ENCODE assay signal across 33 cellular contexts in genomic region chr13:109815651-109816050, GRCh38.
"Had no signal": no experiment of that assay in that cellular context is flagged by ENCODE, and none has a peak within 500 bp of the region (broad histone marks: within the 10 kb centered on the region; RNA-seq: fewer than 3 reads in every experiment).

No MANE protein-coding gene starts in this region.

- H3K4me2 ChIP-seq: SK-N-SH had no signal

- H3K36me3 ChIP-seq: brain microvascular endothelial cell, Peyer's patch, SJSA1 had no signal

- H3K4me3 ChIP-seq: Peyer's patch, SJSA1 had no signal

- H3K27me3 ChIP-seq: brain microvascular endothelial cell, Peyer's patch had no signal

- H3K27ac Mint-ChIP-seq: activated B cell treated with CpG ODN at 0.5 μM for 24 hours; activated CD4-positive, alpha-beta memory T cell treated with anti-CD3 and anti-CD28 coated beads, Interleukin-2, amount 10 ng/mL, durations not matched to agents 7 days and 5 days; activated CD8-positive, alpha-beta memory T cell treated with anti-CD3 and anti-CD28 coated beads, Interleukin-2, amount 10 ng/mL, durations not matched to agents 7 days and 5 days; activated naive CD4-positive, alpha-beta T cell treated with anti-CD3 and anti-CD28 coated beads, Interleukin-2, amount 10 ng/mL, durations not matched to agents 7 days and 5 days; activated naive CD8-positive, alpha-beta T cell; activated naive CD8-positive, alpha-beta T cell treated with anti-CD3 and anti-CD28 coated beads, Interleukin-2, amount 50 U/mL, for 24 hours; T-helper 1 cell treated with Interleukin-12 subunit alpha and Interleukin-12 subunit beta and Interleukin-4 antibody, amounts not matched to agents 30 μg/mL and 1 μg/mL, for 36 hours; T-helper 2 cell treated with Interferon-gamma antibody and Interleukin-4, amounts not matched to agents 5 μg/mL and 100 μg/mL, for 36 hours had no signal

- H3K4me1 Mint-ChIP-seq: activated B cell treated with CpG ODN at 0.5 μM for 24 hours; activated CD4-positive, alpha-beta memory T cell treated with anti-CD3 and anti-CD28 coated beads, Interleukin-2, amount 10 ng/mL, durations not matched to agents 7 days and 5 days; activated CD8-positive, alpha-beta memory T cell treated with anti-CD3 and anti-CD28 coated beads, Interleukin-2, amount 10 ng/mL, durations not matched to agents 7 days and 5 days; activated naive CD4-positive, alpha-beta T cell treated with anti-CD3 and anti-CD28 coated beads, Interleukin-2, amount 10 ng/mL, durations not matched to agents 7 days and 5 days; activated naive CD8-positive, alpha-beta T cell treated with anti-CD3 and anti-CD28 coated beads, Interleukin-2, amount 50 U/mL, for 24 hours had no signal

- H3K9ac ChIP-seq: SK-N-SH had no signal

- H3K27me3 Mint-ChIP-seq: activated B cell treated with CpG ODN at 0.5 μM for 24 hours; activated CD8-positive, alpha-beta memory T cell treated with anti-CD3 and anti-CD28 coated beads, Interleukin-2, amount 10 ng/mL, durations not matched to agents 7 days and 5 days had no signal

- H3K36me3 Mint-ChIP-seq: activated CD8-positive, alpha-beta memory T cell treated with anti-CD3 and anti-CD28 coated beads, Interleukin-2, amount 10 ng/mL, durations not matched to agents 7 days and 5 days; activated naive CD4-positive, alpha-beta T cell treated with anti-CD3 and anti-CD28 coated beads, Interleukin-2, amount 10 ng/mL, durations not matched to agents 7 days and 5 days; activated naive CD8-positive, alpha-beta T cell had no signal

- H3K9me3 Mint-ChIP-seq: activated B cell treated with CpG ODN at 0.5 μM for 24 hours; activated CD4-positive, alpha-beta memory T cell treated with anti-CD3 and anti-CD28 coated beads, Interleukin-2, amount 10 ng/mL, durations not matched to agents 7 days and 5 days; activated naive CD4-positive, alpha-beta T cell treated with anti-CD3 and anti-CD28 coated beads, Interleukin-2, amount 10 ng/mL, durations not matched to agents 7 days and 5 days; activated naive CD8-positive, alpha-beta T cell treated with anti-CD3 and anti-CD28 coated beads, Interleukin-2, amount 50 U/mL, for 24 hours; T-helper 1 cell treated with Interleukin-12 subunit alpha and Interleukin-12 subunit beta and Interleukin-4 antibody, amounts not matched to agents 30 μg/mL and 1 μg/mL, for 36 hours; T-helper 2 cell treated with Interferon-gamma antibody and Interleukin-4, amounts not matched to agents 5 μg/mL and 100 μg/mL, for 36 hours had no signal

- H3K4me3 Mint-ChIP-seq: activated B cell treated with CpG ODN at 0.5 μM for 24 hours; activated CD4-positive, alpha-beta memory T cell treated with anti-CD3 and anti-CD28 coated beads, Interleukin-2, amount 10 ng/mL, durations not matched to agents 7 days and 5 days; activated CD8-positive, alpha-beta memory T cell treated with anti-CD3 and anti-CD28 coated beads, Interleukin-2, amount 10 ng/mL, durations not matched to agents 7 days and 5 days; activated naive CD4-positive, alpha-beta T cell treated with anti-CD3 and anti-CD28 coated beads, Interleukin-2, amount 10 ng/mL, durations not matched to agents 7 days and 5 days; activated naive CD8-positive, alpha-beta T cell; activated naive CD8-positive, alpha-beta T cell treated with anti-CD3 and anti-CD28 coated beads, Interleukin-2, amount 50 U/mL, for 24 hours; T-helper 1 cell treated with Interleukin-12 subunit alpha and Interleukin-12 subunit beta and Interleukin-4 antibody, amounts not matched to agents 30 μg/mL and 1 μg/mL, for 36 hours; T-helper 2 cell treated with Interferon-gamma antibody and Interleukin-4, amounts not matched to agents 5 μg/mL and 100 μg/mL, for 36 hours had no signal

- DNase-seq: activated B cell treated with CpG ODN at 0.5 μM for 24 hours; activated CD4-positive, alpha-beta memory T cell treated with anti-CD3 and anti-CD28 coated beads, Interleukin-2, amount 10 ng/mL, durations not matched to agents 7 days and 5 days; activated CD4-positive, alpha-beta T cell treated with anti-CD3 and anti-CD28 coated beads for 4 hours; activated CD4-positive, CD25-positive, alpha-beta regulatory T cell treated with anti-CD3 and anti-CD28 coated beads, Interleukin-2, amount 50 U/mL, for 72 hours; activated CD8-positive, alpha-beta memory T cell treated with anti-CD3 and anti-CD28 coated beads for 24 hours; activated CD8-positive, alpha-beta memory T cell treated with anti-CD3 and anti-CD28 coated beads, Interleukin-2, amount 10 ng/mL, durations not matched to agents 7 days and 5 days; activated CD8-positive, alpha-beta memory T cell treated with anti-CD3 and anti-CD28 coated beads, Interleukin-2, amount 50 U/mL, for 48 hours; activated effector memory CD4-positive, alpha-beta T cell treated with Interleukin-2 at 50 U/mL for 16 hours; activated naive CD4-positive, alpha-beta T cell treated with anti-CD3 and anti-CD28 coated beads, Interleukin-2, amount 10 ng/mL, durations not matched to agents 7 days and 5 days; activated naive CD8-positive, alpha-beta T cell treated with anti-CD3 and anti-CD28 coated beads, Interleukin-2, amount 50 U/mL, for 24 hours; activated T-cell treated with anti-CD3 and anti-CD28 coated beads, Interleukin-2, amount 50 U/mL, for 48 hours; anterior cingulate cortex; brain microvascular endothelial cell; central memory CD4-positive, alpha-beta T cell; NCI-H1417 treated with DMSO at 0.1 percent for 48 hours; NCI-H187 treated with DMSO at 0.1 percent for 48 hours; NCI-H2081; NCI-H2171 treated with DMSO at 0.1 percent for 48 hours; NCI-H2227 treated with DMSO at 0.1 percent for 48 hours; NCI-H446; NCI-H524; NCI-H69; NCI-H82; PC-3; Peyer's patch; RPMI8226; SHP77 treated with DMSO at 0.1 percent for 48 hours; SK-N-SH had no signal

- H3K9me3 ChIP-seq: Peyer's patch, SJSA1, SK-N-SH had no signal

- ATAC-seq: activated CD8-positive, alpha-beta memory T cell treated with anti-CD3 and anti-CD28 coated beads, Interleukin-2, amount 10 ng/mL, durations not matched to agents 7 days and 5 days; activated naive CD8-positive, alpha-beta T cell treated with anti-CD3 and anti-CD28 coated beads, Interleukin-2, amount 50 U/mL, for 24 hours; PC-3 had no signal

- H3K27ac ChIP-seq: brain microvascular endothelial cell, Peyer's patch, SJSA1 had no signal

- H3K4me1 ChIP-seq: Peyer's patch, SJSA1 had no signal

- FAIRE-seq: TTC549 had no signal
